ENCODE assay signal across 8 cellular contexts in genomic region chr2:109760987-109761501, GRCh38. TPM values are rescaled to one million over a fixed set of nuclear protein-coding genes. Genes with fewer than 3 reads are reported as not detected.
DNase-seq lines count a peak whose midpoint lies in the region; ATAC-seq, FAIRE-seq and TF ChIP-seq lines count a peak whose summit lies in the region.
"Not testable (repeated sequence)": the region's sequence is repeated elsewhere in the genome, so short reads cannot be mapped to it uniquely, and the experiment has no call there.

No MANE protein-coding gene starts in this region.

- not testable (repeated sequence) for H3K18ac ChIP-seq in H1 (ENCODE audit: extremely low read depth, low read length)

- H4K91ac ChIP-seq in H1 (replicated peaks; ENCODE audit: insufficient read length, low read length): not testable (repeated sequence)

- not testable (repeated sequence) for H3K4me3 Mint-ChIP-seq in activated T-helper 17 cell treated with anti-CD3 and anti-CD28 coated beads, Interleukin-2, amount 50 U/mL, for 72 hours
- peak overlapping the region in 2 of 10 donors; percentile 36 to 47 for H3K4me3 Mint-ChIP-seq in naive thymus-derived CD4-positive, alpha-beta T cell

- not testable (repeated sequence) for H3K14ac ChIP-seq in H1 (ENCODE audit: insufficient read length)

- not testable (repeated sequence) for H3K4ac ChIP-seq in H1 (replicated peaks; ENCODE audit: insufficient read length, low read depth, low read length)

- not testable (repeated sequence) for H2AK5ac ChIP-seq in H1 (ENCODE audit: low read depth, low read length)

- H3K4me1 Mint-ChIP-seq in activated T-helper 17 cell treated with anti-CD3 and anti-CD28 coated beads, Interleukin-2, amount 50 U/mL, for 72 hours; naive thymus-derived CD4-positive, alpha-beta T cell: not testable (repeated sequence)

- not testable (repeated sequence) for H2BK20ac ChIP-seq in H1 (ENCODE audit: low read length)

- in situ Hi-C loops in Panc1 (cut with HindIII; ENCODE audit: low pct_unique_long_range_greater_than_20kb, low sequenced_read_pairs): not testable (repeated sequence)

- TF ChIP-seq EP300 in H1 (IDR thresholded peaks at IDR 0.05; ENCODE audit: borderline replicate concordance in 1 of 2, low read depth in 2 of 2, low read length in 2 of 2); upper lobe of left lung (IDR thresholded peaks at IDR 0.05): not testable (repeated sequence)

- H3K27me3 Mint-ChIP-seq in activated T-helper 17 cell treated with anti-CD3 and anti-CD28 coated beads, Interleukin-2, amount 50 U/mL, for 72 hours; naive thymus-derived CD4-positive, alpha-beta T cell: not testable (repeated sequence)

- H3K4me3 ChIP-seq in Panc1 (ENCODE audit: low read depth in 2 of 2, low read length in 2 of 2) (peak overlapping the region; percentile 26 to 32; a peak in 3 of 4 replicates), H1 (ENCODE audit: extremely low read depth in 1 of 4, insufficient read depth in 2 of 4, low read depth in 3 of 4, low read length in 4 of 4) (peak overlapping the region in 2 of 4 experiments; percentile 20 to 45; a peak in 3 of 8 replicates), upper lobe of left lung (peak overlapping the region in 3 of 4 donors; percentile 10 to 26 (median 13))
- H3K4me3 ChIP-seq in right cardiac atrium (ENCODE audit: low read length); naive thymus-derived CD4-positive, alpha-beta T cell (ENCODE audit: low read length): not testable (repeated sequence)

- not testable (repeated sequence) for H3K56ac ChIP-seq in H1 (replicated peaks; ENCODE audit: insufficient read length, low read depth, low read length)

- H2BK12ac ChIP-seq in H1 (ENCODE audit: low read depth, low read length): not testable (repeated sequence)

- intact Hi-C loops in Panc1 (cut with micrococcal nuclease; ENCODE audit: unreplicated experiment); right cardiac atrium (cut with DNase I); naive thymus-derived CD4-positive, alpha-beta T cell (cut with micrococcal nuclease); sciatic nerve (cut with DNase I): not testable (repeated sequence)

- H3K9me3 Mint-ChIP-seq in activated T-helper 17 cell treated with anti-CD3 and anti-CD28 coated beads, Interleukin-2, amount 50 U/mL, for 72 hours; naive thymus-derived CD4-positive, alpha-beta T cell: not testable (repeated sequence)

- H2BK5ac ChIP-seq in H1 (ENCODE audit: low read depth, low read length): not testable (repeated sequence)

- not testable (repeated sequence) for H3K4me1 ChIP-seq in Panc1 (ENCODE audit: control insufficient read depth, insufficient read depth, low read length); H1 (replicated peaks in 1 of 4; ENCODE audit: control insufficient read depth in 3 of 4, insufficient read depth in 4 of 4, low read length in 3 of 4); right cardiac atrium (ENCODE audit: control insufficient read depth, insufficient read depth, low read length); naive thymus-derived CD4-positive, alpha-beta T cell (ENCODE audit: control insufficient read depth in 2 of 2, insufficient read depth in 2 of 2, low read length in 2 of 2); upper lobe of left lung

- not testable (repeated sequence) for TF ChIP-seq CTCF in Panc1 (IDR thresholded peaks at IDR 0.05); H1 (IDR thresholded peaks at IDR 0.05; ENCODE audit: control extremely low read depth in 1 of 3, insufficient read depth in 1 of 3, low read depth in 1 of 3, low read length in 3 of 3); upper lobe of left lung (IDR thresholded peaks at IDR 0.05)

- not testable (repeated sequence) for H3K23ac ChIP-seq in H1 (ENCODE audit: insufficient read length)

- H4K5ac ChIP-seq in H1 (ENCODE audit: insufficient read length, low read depth, low read length): not testable (repeated sequence)

- DNase-seq in Panc1 (ENCODE audit: low read depth, low spot score); sciatic nerve (ENCODE audit: low spot score): not testable (repeated sequence)
- peak in 1 of 2 experiments; percentile 52 for DNase-seq in H1 (ENCODE audit: low read depth in 1 of 2, low spot score in 2 of 2)
- DNase-seq in right cardiac atrium: peak in 1 of 3 donors; percentile 14
- peak in 1 of 9 donors; percentile 4 for DNase-seq in naive thymus-derived CD4-positive, alpha-beta T cell
- peak in 1 of 2 donors; percentile 25 for DNase-seq in upper lobe of left lung

- H3K36me3 ChIP-seq in Panc1 (ENCODE audit: control insufficient read depth, insufficient read depth, low read length); H1 (ENCODE audit: control insufficient read depth in 2 of 4, insufficient read depth in 4 of 4, low read length in 3 of 4); naive thymus-derived CD4-positive, alpha-beta T cell (ENCODE audit: control insufficient read depth in 2 of 3, insufficient read depth in 3 of 3, low read length in 3 of 3); upper lobe of left lung: not testable (repeated sequence)

- not testable (repeated sequence) for BruUV-seq in Panc1 (replicated peaks; lab: Mats Ljungman, UMichigan)

- POLR2A ChIA-PET in Panc1 (lab: Charles Lee); H1 (lab: Charles Lee; ENCODE audit: partially characterized antibody); naive thymus-derived CD4-positive, alpha-beta T cell (lab: Charles Lee): not testable (repeated sequence)

- not testable (repeated sequence) for FAIRE-seq in H1 (lab: Jason Lieb, UNC)

- H3K79me1 ChIP-seq in H1 (ENCODE audit: low read depth, low read length): not testable (repeated sequence)

- not testable (repeated sequence) for H3K79me2 ChIP-seq in H1 (ENCODE audit: control insufficient read depth in 1 of 2, insufficient read depth in 2 of 2, low read length in 2 of 2)

- H2BK120ac ChIP-seq in H1 (replicated peaks; ENCODE audit: low read depth, low read length): not testable (repeated sequence)

- not testable (repeated sequence) for H3K23me2 ChIP-seq in H1 (ENCODE audit: low read depth, low read length)

- not testable (repeated sequence) for H4K8ac ChIP-seq in H1 (ENCODE audit: extremely low read depth, insufficient read depth, low read length)

- not testable (repeated sequence) for TF ChIP-seq RAD21 in H1 (IDR thresholded peaks at IDR 0.05 in 1 of 2, conservative IDR thresholded peaks at IDR 0.05 in 1 of 2; ENCODE audit: low read depth in 2 of 2, low read length in 2 of 2)

- not testable (repeated sequence) for H2BK15ac ChIP-seq in H1 (ENCODE audit: low read length)

- no CpG with 5 or more reads among the region's 31 CpGs for WGBS in H1 (ENCODE audit: extremely low coverage in 1 of 2, insufficient coverage in 1 of 2, insufficient read length in 1 of 2, insufficient replicate concordance in 2 of 2, low coverage in 1 of 2, low lambda C conversion rate in 2 of 2, missing lambda C conversion rate in 1 of 2), 2 experiments
- 6% methylated on average over 14 of the region's 31 CpGs for WGBS in right cardiac atrium
- no CpG with 5 or more reads among the region's 31 CpGs for WGBS in upper lobe of left lung, 2 donors

- not testable (repeated sequence) for H3K27me3 ChIP-seq in Panc1 (ENCODE audit: control insufficient read depth, insufficient read depth, low read length); H1 (replicated peaks in 1 of 4; ENCODE audit: control insufficient read depth in 3 of 4, extremely low read depth in 1 of 4, insufficient read depth in 3 of 4, low read length in 3 of 4); right cardiac atrium (ENCODE audit: control insufficient read depth, insufficient read depth); naive thymus-derived CD4-positive, alpha-beta T cell (ENCODE audit: control insufficient read depth in 2 of 2, insufficient read depth in 2 of 2, low read length in 2 of 2); upper lobe of left lung

- H3K27ac Mint-ChIP-seq in activated T-helper 17 cell treated with anti-CD3 and anti-CD28 coated beads, Interleukin-2, amount 50 U/mL, for 72 hours; naive thymus-derived CD4-positive, alpha-beta T cell: not testable (repeated sequence)

- H3K9ac ChIP-seq in H1 (replicated peaks in 1 of 4; ENCODE audit: extremely low read depth in 1 of 4, low read depth in 3 of 4, low read length in 3 of 4): not testable (repeated sequence)

- ATAC-seq in GM19023 (IDR thresholded peaks at IDR 0.05; ENCODE audit: unreplicated experiment) (peak; percentile 26), Panc1 (peak; percentile 85), right cardiac atrium (peak; percentile 34 to 58), sciatic nerve (peak; percentile 58), upper lobe of left lung (ENCODE audit: low FRiP score in 2 of 2) (peak; percentile 13 to 45)
- ATAC-seq in activated T-helper 17 cell treated with anti-CD3 and anti-CD28 coated beads, Interleukin-2, amount 50 U/mL, for 72 hours (replicated peaks): peak; percentile 44
- ATAC-seq in naive thymus-derived CD4-positive, alpha-beta T cell: peak; percentile 60

- H3K4me2 ChIP-seq in H1 (ENCODE audit: insufficient read depth in 1 of 2, low read depth in 2 of 2, low read length in 2 of 2): peak overlapping the region; percentile 49 to 53; a peak in 2 of 4 replicates

- CTCF ChIA-PET in Panc1 (lab: Charles Lee); H1 (lab: Charles Lee; ENCODE audit: partially characterized antibody); naive thymus-derived CD4-positive, alpha-beta T cell (lab: Charles Lee): not testable (repeated sequence)

- H4K20me1 ChIP-seq in H1 (replicated peaks in 1 of 2; ENCODE audit: control insufficient read depth in 1 of 2, insufficient read depth in 2 of 2, low read length in 2 of 2): not testable (repeated sequence)

- not testable (repeated sequence) for TF ChIP-seq POLR2A in H1 (IDR thresholded peaks at IDR 0.05; ENCODE audit: control extremely low read depth in 1 of 2, low read depth in 2 of 2, low read length in 2 of 2); upper lobe of left lung (IDR thresholded peaks at IDR 0.05)

- H3K36me3 Mint-ChIP-seq in activated T-helper 17 cell treated with anti-CD3 and anti-CD28 coated beads, Interleukin-2, amount 50 U/mL, for 72 hours (ENCODE audit: low read depth); naive thymus-derived CD4-positive, alpha-beta T cell: not testable (repeated sequence)

- H2AFZ ChIP-seq in H1 (ENCODE audit: low read length): not testable (repeated sequence)

- not testable (repeated sequence) for H3K27ac ChIP-seq in Panc1 (ENCODE audit: low read length); H1 (ENCODE audit: low read depth, low read length); right cardiac atrium (ENCODE audit: low read length); naive thymus-derived CD4-positive, alpha-beta T cell (ENCODE audit: low read depth, low read length); upper lobe of left lung

- H3K9me3 ChIP-seq in Panc1 (ENCODE audit: control insufficient read depth, insufficient read depth, low read depth, low read length); H1 (ENCODE audit: insufficient read depth in 2 of 2, low read depth in 1 of 2, low read length in 1 of 2); right cardiac atrium (ENCODE audit: control insufficient read depth, low read length); naive thymus-derived CD4-positive, alpha-beta T cell (ENCODE audit: control insufficient read depth in 2 of 3, low read length in 3 of 3); upper lobe of left lung: not testable (repeated sequence)

RNA-seq across cellular contexts. Expression of gene RGPD5, which starts 33.1 kb away (rescaled TPM):
- total RNA-seq in Panc1 (2021; ENCODE audit: unreplicated experiment): 97.9 TPM
- 18.3 TPM for polyA plus RNA-seq in Panc1 (2012; ENCODE audit: insufficient read length)
- total RNA-seq in activated T-helper 17 cell treated with anti-CD3 and anti-CD28 coated beads, Interleukin-2, amount 50 U/mL, for 72 hours: 10 to 100 TPM; 13.7 to 19.3 TPM
- total RNA-seq in H1 (2021; fragmentation: NEBNext Ultra II Directional; extraction: Animal tissue kit (Norgen Biotek cat#: 25700)): 22.6 and 26.1 TPM in 2 replicates
- 2.7 and 2.9 TPM in 2 replicates for polyA plus RNA-seq in H1 (2011; rRNA removed)
- polyA plus RNA-seq in H1 (2011; cell fraction: cytosol; rRNA removed): 5.1 TPM
- polyA plus RNA-seq in H1 (2011; cell fraction: nucleus; rRNA removed): 8.1 TPM
- 2.7 to 8.4 TPM (median 5.9 TPM) in 4 replicates for polyA plus RNA-seq in H1 (2012, experiment 1 of 2)
- 0.09 TPM for polyA plus RNA-seq in H1 (2012, experiment 2 of 2)
- 7.0 TPM for polyA plus RNA-seq in H1 (2013, experiment 1 of 2)
- polyA plus RNA-seq in H1 (2013, experiment 2 of 2): 9.7 TPM
- 10.2 and 22.4 TPM in 2 replicates for polyA minus RNA-seq in H1 (2011; rRNA and poly(A)+ RNA removed)
- 17.0 TPM for polyA minus RNA-seq in H1 (2011; cell fraction: cytosol; rRNA and poly(A)+ RNA removed)
- polyA minus RNA-seq in H1 (2011; cell fraction: nucleus; rRNA and poly(A)+ RNA removed): 32.8 TPM
- total RNA-seq in right cardiac atrium: 10 to 100 TPM; 27.9 to 48.3 (median 44.3) TPM
- 8.9 TPM for polyA plus RNA-seq in right cardiac atrium
- total RNA-seq in naive thymus-derived CD4-positive, alpha-beta T cell: 100 to 1,000 TPM in 2 of 5 experiments, 10 to 100 TPM in 3; 30.3 to 161 (median 99.9) TPM
- polyA plus RNA-seq in naive thymus-derived CD4-positive, alpha-beta T cell: 1 to 10 TPM; 4.2 to 5.7 TPM
- 134 TPM for total RNA-seq in sciatic nerve
- 100 to 1,000 TPM in 1 of 6 donors, 10 to 100 TPM in 4, 1 to 10 TPM in 1; 9.1 to 270 (median 34.6) TPM for total RNA-seq in upper lobe of left lung

Comparison
In these comparisons a context has a peak if more than half of its experiments do, and no peak if none do; other contexts are left out.
1. ATAC-seq: peak in every context shown above with its lines; median percentile 85 in Panc1; 60 in naive thymus-derived CD4-positive, alpha-beta T cell; 58 in sciatic nerve; 46 in right cardiac atrium; 44 in activated T-helper 17 cell treated with anti-CD3 and anti-CD28 coated beads, Interleukin-2, amount 50 U/mL, for 72 hours; 29 in upper lobe of left lung; 26 in GM19023.